1 cellular context compared by ENCODE assay signal in genomic region chr14:61569783-61570182, GRCh38.
TF ChIP-seq lines count a peak whose summit lies in the region.

No MANE protein-coding gene starts in this region.

TF ChIP-seq in HepG2, 621 proteins besides CTCF, POLR2A, EP300 and RAD21 (continued from another document):
- no peak for TF ChIP-seq PREB (CRISPR knock-in tag; IDR thresholded peaks at IDR 0.05)
- TF ChIP-seq ZNF101 (CRISPR knock-in tag; IDR thresholded peaks at IDR 0.05; ENCODE audit: borderline replicate concordance, low read depth), result no peak
- TF ChIP-seq NPAS2 (CRISPR knock-in tag; IDR thresholded peaks at IDR 0.05; ENCODE audit: borderline replicate concordance), result no peak
- TF ChIP-seq ZBTB2 (CRISPR knock-in tag; IDR thresholded peaks at IDR 0.05; ENCODE audit: low read depth), result no peak
- no peak for TF ChIP-seq ZNF430 (CRISPR knock-in tag; IDR thresholded peaks at IDR 0.05)
- TF ChIP-seq FOSL2 (CRISPR knock-in tag; IDR thresholded peaks at IDR 0.05), result peak; percentile 58; the same call in 1 of the 2 replicates
- TF ChIP-seq KLF11 (CRISPR knock-in tag; IDR thresholded peaks at IDR 0.05), result no peak
- no peak for TF ChIP-seq TFE3 (CRISPR knock-in tag; IDR thresholded peaks at IDR 0.05)
- no peak for TF ChIP-seq RXRB (CRISPR knock-in tag; IDR thresholded peaks at IDR 0.05; ENCODE audit: borderline replicate concordance)
- TF ChIP-seq ZSCAN31 (CRISPR knock-in tag; IDR thresholded peaks at IDR 0.05; ENCODE audit: low read depth), result no peak
- TF ChIP-seq ZNF782 (CRISPR knock-in tag; IDR thresholded peaks at IDR 0.05; ENCODE audit: borderline replicate concordance), result no peak
- 0 out of 2 replicates have a peak, but pooled peaks have one; percentile 21 for TF ChIP-seq HNRNPL (IDR thresholded peaks at IDR 0.05; ENCODE audit: low read depth, low read length)
- no peak for TF ChIP-seq ZFAT (CRISPR knock-in tag; conservative IDR thresholded peaks at IDR 0.05)
- no peak for TF ChIP-seq ZNF180 (CRISPR knock-in tag; IDR thresholded peaks at IDR 0.05; ENCODE audit: borderline replicate concordance, low read depth)
- TF ChIP-seq ZFY (CRISPR knock-in tag; IDR thresholded peaks at IDR 0.05), result no peak
- no peak for TF ChIP-seq E2F2 (CRISPR knock-in tag; IDR thresholded peaks at IDR 0.05; ENCODE audit: borderline replicate concordance)
- TF ChIP-seq ZNF234 (CRISPR knock-in tag; conservative IDR thresholded peaks at IDR 0.05), result no peak
- no peak for TF ChIP-seq TRIM22 (IDR thresholded peaks at IDR 0.05)
